In genomic region chr12:70609203-70609602, GRCh38 we compare ENCODE assay signal across 10 cellular contexts. TPM values are rescaled to one million over a fixed set of nuclear protein-coding genes. Genes with fewer than 3 reads are reported as not detected.
A peak's percentile ranks its signal among the peaks of the same experiment; 100 is the strongest.
DNase-seq lines count a peak whose midpoint lies in the region; ATAC-seq, FAIRE-seq and TF ChIP-seq lines count a peak whose summit lies in the region.
"Had no signal": no experiment of that assay in that cellular context is flagged by ENCODE, and none has a peak within 500 bp of the region (broad histone marks: within the 10 kb centered on the region; RNA-seq: fewer than 3 reads in every experiment).

No MANE protein-coding gene starts in this region.

- peaks cover 5% of the 10 kb centered on the region for H3K36me3 Mint-ChIP-seq in natural killer cell treated with Interleukin-12 subunit alpha and Interleukin-12 subunit beta and Interleukin-15 and Interleukin-18, amount 100 ng/mL, for 72 hours

- CTCF ChIA-PET in endothelial cell of umbilical vein (lab: Charles Lee), result interaction anchor here (1.1 to 2.7 kb wide), 5 partner anchors 9 to 111 kb away, joined by 3 to 35 read pairs (median 4); no protein-coding TSS in a partner anchor

- intact Hi-C loops in endothelial cell of umbilical vein (cut with micrococcal nuclease), result no loop called here

- peak overlapping the region; percentile 71 for H3K9ac ChIP-seq in endothelial cell of umbilical vein (replicated peaks; ENCODE audit: extremely low read depth, insufficient read depth, low read length)

- TF ChIP-seq CTCF in AG10803 (conservative IDR thresholded peaks at IDR 0.05; ENCODE audit: low read length), result no peak
- TF ChIP-seq CTCF in LNCaP clone FGC (IDR thresholded peaks at IDR 0.05; ENCODE audit: control insufficient read depth, extremely low read depth, insufficient read depth), result no peak
- no peak for TF ChIP-seq CTCF in endothelial cell of umbilical vein (IDR thresholded peaks at IDR 0.05; ENCODE audit: extremely low read depth in 1 of 2, insufficient read depth in 1 of 2, low read depth in 1 of 2, low read length in 2 of 2)

- peaks cover 7 to 12% of the 10 kb centered on the region in 2 donors for H3K4me1 Mint-ChIP-seq in natural killer cell treated with Interleukin-12 subunit alpha and Interleukin-12 subunit beta and Interleukin-15 and Interleukin-18, amount 100 ng/mL, for 72 hours (ENCODE audit: low read depth in 2 of 2)

- peaks cover 71% of the 10 kb centered on the region for H3K79me2 ChIP-seq in endothelial cell of umbilical vein (ENCODE audit: control insufficient read depth, insufficient read depth, low read length)

- H3K36me3 ChIP-seq in endothelial cell of umbilical vein (ENCODE audit: control insufficient read depth in 2 of 2, extremely low read depth in 1 of 2, insufficient read depth in 2 of 2, low read length in 2 of 2), result peaks cover 6 to 17% of the 10 kb centered on the region in 2 experiments

- no TSS peak for BruUV-seq in endothelial cell of umbilical vein (replicated peaks; lab: Mats Ljungman, UMichigan)

- dilution Hi-C loops in endothelial cell of umbilical vein (cut with MboI; ENCODE audit: extremely low pct_ligation_motif_present, low sequenced_read_pairs), result loop anchor here (25.0 kb wide), 1 partner anchor 103 kb away; no protein-coding TSS in a partner anchor

- H3K27ac ChIP-seq in endothelial cell of umbilical vein (ENCODE audit: insufficient read depth, low read depth, low read length), result peak overlapping the region; percentile 77

- no peak overlapping the region for H3K27ac Mint-ChIP-seq in natural killer cell treated with Interleukin-12 subunit alpha and Interleukin-12 subunit beta and Interleukin-15 and Interleukin-18, amount 100 ng/mL, for 72 hours

- H3K4me3 Mint-ChIP-seq in natural killer cell treated with Interleukin-12 subunit alpha and Interleukin-12 subunit beta and Interleukin-15 and Interleukin-18, amount 100 ng/mL, for 72 hours, result peak overlapping the region; percentile 54

- no peaks in the 10 kb centered on the region for H4K20me1 ChIP-seq in endothelial cell of umbilical vein (replicated peaks; ENCODE audit: control insufficient read depth, extremely low read depth, insufficient read depth, low read length)

- no peaks in the 10 kb centered on the region for H3K9me3 Mint-ChIP-seq in natural killer cell treated with Interleukin-12 subunit alpha and Interleukin-12 subunit beta and Interleukin-15 and Interleukin-18, amount 100 ng/mL, for 72 hours

- TF ChIP-seq POLR2A in endothelial cell of umbilical vein (IDR thresholded peaks at IDR 0.05; ENCODE audit: low read depth, low read length), result no peak

- H3K27me3 ChIP-seq in endothelial cell of umbilical vein (ENCODE audit: control insufficient read depth in 2 of 2, insufficient read depth in 2 of 2, low read length in 2 of 2), result no peaks in the 10 kb centered on the region
- H3K27me3 ChIP-seq: body of pancreas had no signal

- peak; percentile 6 for DNase-seq in AG10803 (ENCODE audit: low read depth)
- DNase-seq in LNCaP clone FGC (ENCODE audit: low read depth), result no peak
- peak; percentile 58 for DNase-seq in endothelial cell of umbilical vein (ENCODE audit: low read depth, low spot score)
- DNase-seq in natural killer cell treated with Interleukin-12 subunit alpha and Interleukin-12 subunit beta and Interleukin-15 and Interleukin-18, amount 100 ng/mL, for 72 hours (ENCODE audit: low spot score), result no peak
- no peak for DNase-seq in epidermal melanocyte (ENCODE audit: insufficient read length, low spot score)
- no peak for DNase-seq in SW 1271 (lab: John Stamatoyannopoulos, UW)
- DNase-seq in C1 segment of cervical spinal cord (lab: John Stamatoyannopoulos, UW), result no peak

- no peak for ATAC-seq in natural killer cell treated with Interleukin-12 subunit alpha and Interleukin-12 subunit beta and Interleukin-15 and Interleukin-18, amount 100 ng/mL, for 72 hours
- ATAC-seq in GM18867 (IDR thresholded peaks at IDR 0.05; ENCODE audit: unreplicated experiment), result no peak

- H3K27me3 Mint-ChIP-seq in natural killer cell treated with Interleukin-12 subunit alpha and Interleukin-12 subunit beta and Interleukin-15 and Interleukin-18, amount 100 ng/mL, for 72 hours, result peaks cover 8 to 31% of the 10 kb centered on the region in 2 donors

- no peak overlapping the region for H2AFZ ChIP-seq in endothelial cell of umbilical vein (ENCODE audit: low read depth, low read length)

- peak overlapping the region; percentile 63 for H3K4me3 ChIP-seq in AG10803 (ENCODE audit: low read length)
- H3K4me3 ChIP-seq in LNCaP clone FGC (ENCODE audit: low read depth, low read length), result peak overlapping the region; percentile 42
- peak overlapping the region in 2 of 3 experiments; percentile 33 to 49 for H3K4me3 ChIP-seq in endothelial cell of umbilical vein (replicated peaks in 1 of 3; ENCODE audit: insufficient read depth in 1 of 3, low read depth in 1 of 3, low read length in 3 of 3)
- H3K4me3 ChIP-seq: body of pancreas had no signal

- H3K9me1 ChIP-seq in endothelial cell of umbilical vein (replicated peaks; ENCODE audit: control insufficient read depth, extremely low read depth, insufficient read depth, low read length), result no peaks in the 10 kb centered on the region

- H3K9me3 ChIP-seq in endothelial cell of umbilical vein (replicated peaks; ENCODE audit: control insufficient read depth, insufficient read depth, low read length), result no peaks in the 10 kb centered on the region
- H3K9me3 ChIP-seq: body of pancreas had no signal

- peak overlapping the region; percentile 57 for H3K4me2 ChIP-seq in endothelial cell of umbilical vein (ENCODE audit: insufficient read depth, low read length)

- FAIRE-seq in endothelial cell of umbilical vein (lab: Jason Lieb, UNC), result no peak
- FAIRE-seq: RCC 7860 had no signal

- POLR2A ChIA-PET in endothelial cell of umbilical vein (lab: Charles Lee), result no interaction called here

- peaks cover 67% of the 10 kb centered on the region for H3K4me1 ChIP-seq in endothelial cell of umbilical vein (ENCODE audit: control insufficient read depth, extremely low read depth, insufficient read depth, low read length)

TF ChIP-seq in endothelial cell of umbilical vein, 7 proteins besides CTCF, POLR2A, EP300 and RAD21:
- TF ChIP-seq JUN (IDR thresholded peaks at IDR 0.05; ENCODE audit: borderline replicate concordance, insufficient read depth, insufficient read length, low read depth) (no peak), MYC (IDR thresholded peaks at IDR 0.05; ENCODE audit: low read depth, low read length) (no peak), GATA2 (IDR thresholded peaks at IDR 0.05; ENCODE audit: insufficient read depth, insufficient read length, low read depth, low read length) (no peak), POLR2AphosphoS5 (IDR thresholded peaks at IDR 0.05; ENCODE audit: insufficient read depth, low read depth, low read length) (no peak), EZH2 (IDR thresholded peaks at IDR 0.05; ENCODE audit: borderline replicate concordance, low read depth, low read length, severe bottlenecking) (no peak), FOS (IDR thresholded peaks at IDR 0.05; ENCODE audit: borderline replicate concordance, insufficient read depth, low read length) (no peak), MAX (IDR thresholded peaks at IDR 0.05; ENCODE audit: insufficient read depth, insufficient read length) (no peak)

RNA-seq across cellular contexts. Expression of gene PTPRB, which starts 28.0 kb away (rescaled TPM):
- 150 and 151 TPM in 2 replicates for total RNA-seq in endothelial cell of umbilical vein
- polyA plus RNA-seq in endothelial cell of umbilical vein, result 64.1 and 66.4 TPM in 2 replicates
- polyA plus RNA-seq in endothelial cell of umbilical vein (2011; cell fraction: cytosol; rRNA removed), result 46.2 and 51.4 TPM in 2 replicates
- polyA plus RNA-seq in endothelial cell of umbilical vein (2011; cell fraction: nucleus; rRNA removed), result 231 and 235 TPM in 2 replicates
- 45.3 and 57.4 TPM in 2 replicates for polyA plus RNA-seq in endothelial cell of umbilical vein (2012)
- 454 and 506 TPM in 2 replicates for polyA minus RNA-seq in endothelial cell of umbilical vein
- 0.82 TPM for polyA minus RNA-seq in endothelial cell of umbilical vein (2011; cell fraction: cytosol; rRNA and poly(A)+ RNA removed)
- 485 and 688 TPM in 2 replicates for polyA minus RNA-seq in endothelial cell of umbilical vein (2011; cell fraction: nucleus; rRNA and poly(A)+ RNA removed)
- under 1 TPM; 0.31 to 0.52 TPM for total RNA-seq in natural killer cell treated with Interleukin-12 subunit alpha and Interleukin-12 subunit beta and Interleukin-15 and Interleukin-18, amount 100 ng/mL, for 72 hours

Comparison
In these comparisons a context has a peak if more than half of its experiments do, and no peak if none do; other contexts are left out.
1. DNase-seq: peak in AG10803 (single experiment) and endothelial cell of umbilical vein (single experiment); none in LNCaP clone FGC (single experiment), natural killer cell treated with Interleukin-12 subunit alpha and Interleukin-12 subunit beta and Interleukin-15 and Interleukin-18, amount 100 ng/mL, for 72 hours (single experiment), epidermal melanocyte (single experiment), SW 1271 (0 of 2) and C1 segment of cervical spinal cord (0 of 14).
2. RNA of gene PTPRB, which starts 28.0 kb away (total RNA-seq): 150 to 151 TPM in endothelial cell of umbilical vein; 0.31 to 0.52 TPM in natural killer cell treated with Interleukin-12 subunit alpha and Interleukin-12 subunit beta and Interleukin-15 and Interleukin-18, amount 100 ng/mL, for 72 hours; every median in the first group is over 10 times any median in the second.
3. Peak in every context shown above with its lines, with median percentiles within 50 percentile points of each other: H3K4me3 ChIP-seq.